In the genomic region with DNA sequence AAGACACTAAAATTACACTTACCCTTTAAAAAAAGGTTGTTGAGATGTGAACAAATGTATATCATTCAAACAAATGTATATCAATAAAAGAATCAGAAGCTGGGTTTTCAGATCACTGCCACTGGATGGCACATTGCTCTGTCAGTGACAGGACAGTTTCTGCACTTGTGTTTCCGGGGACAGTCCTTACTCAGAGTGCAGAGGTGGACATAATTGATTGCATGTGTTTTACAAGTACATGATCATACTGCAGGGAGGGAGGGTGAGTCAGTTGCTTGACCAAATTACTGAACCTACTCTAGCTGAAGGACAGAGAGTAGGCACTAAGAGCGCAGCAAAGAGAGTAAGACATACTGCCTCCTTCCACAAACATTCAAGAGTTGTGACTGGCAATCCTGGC, we compare ENCODE assay signal across 15 cellular contexts.
DNase-seq lines count a peak whose midpoint lies in the region; ATAC-seq and TF ChIP-seq lines count a peak whose summit lies in the region.
"Had no signal": no experiment of that assay in that cellular context is flagged by ENCODE, and none has a peak within 500 bp of the region (broad histone marks: within the 10 kb centered on the region; RNA-seq: fewer than 3 reads in every experiment).

No MANE protein-coding gene starts in this region.

- no peak overlapping the region for H3K27ac ChIP-seq in body of pancreas
- H3K27ac ChIP-seq: thyroid gland had no signal

- DNase-seq in AG09319 (ENCODE audit: extremely low read depth, low read depth) = peak; percentile 62
- peak; percentile 1 for DNase-seq in HT1080 (ENCODE audit: low read depth)
- DNase-seq in body of pancreas = peak in 1 of 4 donors; percentile 8
- DNase-seq in left lobe of liver (ENCODE audit: low spot score) = no peak
- no peak for DNase-seq in posterior cingulate gyrus
- DNase-seq in NCI-H345 treated with DMSO at 0.1 percent for 48 hours (lab: John Stamatoyannopoulos, UW; ENCODE audit: unreplicated experiment) = no peak
- DNase-seq: activated CD4-positive, alpha-beta T cell treated with anti-CD3 and anti-CD28 coated beads, Interleukin-2, amount 50 U/mL, for 1 hour; activated gamma-delta T cell treated with Interleukin-2 at 50 U/mL for 16 hours; dermis blood vessel endothelial cell; H7; mesendoderm; MM.1S; thyroid gland had no signal

- H3K9me3 ChIP-seq in body of pancreas = no peaks in the 10 kb centered on the region
- H3K9me3 ChIP-seq: thyroid gland had no signal

- intact Hi-C loops in body of pancreas (cut with DNase I) = no loop called here
- intact Hi-C loops in posterior cingulate gyrus (cut with DNase I) = no loop called here

- TF ChIP-seq CTCF in AG09319 (IDR thresholded peaks at IDR 0.05; ENCODE audit: low read depth, low read length) (no peak; the same call in 1 of the 2 replicates), body of pancreas (IDR thresholded peaks at IDR 0.05) (no peak)

- peaks cover 9% of the 10 kb centered on the region for H3K4me1 ChIP-seq in body of pancreas
- H3K4me1 ChIP-seq: thyroid gland had no signal

- peak; percentile 35 for ATAC-seq in body of pancreas
- ATAC-seq in left lobe of liver = peak; percentile 83
- ATAC-seq in HG03565 (IDR thresholded peaks at IDR 0.05; ENCODE audit: unreplicated experiment) = no peak
- no peak for ATAC-seq in HG03039 (IDR thresholded peaks at IDR 0.05; ENCODE audit: unreplicated experiment)

- no peak for TF ChIP-seq POLR2A in body of pancreas (IDR thresholded peaks at IDR 0.05)

- WGBS in body of pancreas, 2 donors = 28 to 31% methylated on average over 2 of the region's 2 CpGs

- no peaks in the 10 kb centered on the region for H3K36me3 ChIP-seq in body of pancreas (replicated peaks in 1 of 2; ENCODE audit: insufficient read depth in 1 of 2, low read depth in 2 of 2)
- H3K36me3 ChIP-seq: thyroid gland had no signal

- H3K4me3 ChIP-seq in body of pancreas = no peak overlapping the region
- H3K4me3 ChIP-seq: thyroid gland had no signal

- H3K27me3 ChIP-seq in body of pancreas = no peaks in the 10 kb centered on the region
- H3K27me3 ChIP-seq: thyroid gland had no signal

Comparison
In these comparisons a context has a peak if more than half of its experiments do, and no peak if none do; other contexts are left out.
1. DNase-seq: peak in AG09319 (single experiment) and HT1080 (single experiment); none in left lobe of liver (single experiment), posterior cingulate gyrus (0 of 10) and NCI-H345 treated with DMSO at 0.1 percent for 48 hours (single experiment).
2. ATAC-seq: peak in body of pancreas (single experiment) and left lobe of liver (single experiment); none in HG03565 (single experiment) and HG03039 (single experiment).